In the genomic region with DNA sequence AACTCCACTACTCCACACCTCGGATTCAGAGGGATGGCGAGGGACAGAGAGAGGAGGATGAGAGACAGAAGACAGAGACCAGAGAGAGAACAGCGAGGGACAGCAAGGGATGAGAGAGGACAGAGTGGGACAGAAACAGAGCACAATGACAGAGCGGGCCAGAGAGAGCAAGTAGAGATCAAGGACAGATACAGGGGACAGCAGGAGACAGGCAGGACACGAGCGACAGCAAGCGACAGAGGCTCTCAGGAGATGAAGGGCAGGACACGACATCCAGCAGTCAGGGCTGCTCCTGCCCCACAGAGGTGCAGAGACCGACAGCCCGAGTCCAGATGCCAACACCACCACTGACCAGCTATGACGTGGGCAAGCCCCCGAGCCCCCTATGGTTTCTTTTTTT, we compare ENCODE assay signal across 16 cellular contexts. TPM values are rescaled to one million over a fixed set of nuclear protein-coding genes. Genes with fewer than 3 reads are reported as not detected.
A peak's percentile ranks its signal among the peaks of the same experiment; 100 is the strongest.
DNase-seq lines count a peak whose midpoint lies in the region; ATAC-seq and TF ChIP-seq lines count a peak whose summit lies in the region.
"Had no signal": no experiment of that assay in that cellular context is flagged by ENCODE, and none has a peak within 500 bp of the region (broad histone marks: within the 10 kb centered on the region; RNA-seq: fewer than 3 reads in every experiment).

No MANE protein-coding gene starts in this region.

- POLR2A ChIA-PET in IMR-90 (lab: Charles Lee; ENCODE audit: unreplicated experiment): no interaction called here

- H3K4me3 ChIP-seq in IMR-90 (ENCODE audit: insufficient read depth, low read depth, low read length): no peak overlapping the region
- H3K4me3 ChIP-seq in trophoblast cell (ENCODE audit: low read depth, low read length): peak overlapping the region; percentile 39

- peaks cover 0 to 10% of the 10 kb centered on the region in 2 experiments; a peak in 1 of 4 replicates for H3K79me1 ChIP-seq in IMR-90 (ENCODE audit: low read depth in 1 of 2, low read length in 2 of 2)
- no peaks in the 10 kb centered on the region for H3K79me1 ChIP-seq in trophoblast cell (ENCODE audit: low read length)

- H3K36me3 ChIP-seq in IMR-90 (ENCODE audit: control insufficient read depth, insufficient read depth, low read length) (peaks cover 23% of the 10 kb centered on the region), trophoblast cell (ENCODE audit: control insufficient read depth in 1 of 2, insufficient read depth in 2 of 2, low read length in 2 of 2) (peaks cover 11 to 20% of the 10 kb centered on the region in 2 experiments)

- H3K4ac ChIP-seq in IMR-90 (ENCODE audit: low read depth, low read length) (no peak overlapping the region), trophoblast cell (ENCODE audit: low read depth, low read length) (no peak overlapping the region)

- 100% methylated on average over 2 of the region's 12 CpGs; no CpG with 5 or more reads in 1 of the 2 experiments for WGBS in IMR-90 (ENCODE audit: extremely low coverage in 2 of 2, insufficient read length in 1 of 2), 2 experiments
- WGBS in trophoblast cell (ENCODE audit: extremely low coverage, insufficient coverage, insufficient read length): no CpG with 5 or more reads among the region's 12 CpGs

- no peak overlapping the region for H4K5ac ChIP-seq in IMR-90 (ENCODE audit: low read depth, low read length)

- H3K4me1 ChIP-seq in IMR-90 (ENCODE audit: control insufficient read depth, insufficient read depth, low read length): peaks cover 2% of the 10 kb centered on the region; the same call in 1 of the 2 replicates
- H3K4me1 ChIP-seq in trophoblast cell (ENCODE audit: control insufficient read depth in 1 of 2, insufficient read depth in 2 of 2, low read length in 2 of 2): peaks cover 2 to 3% of the 10 kb centered on the region in 2 experiments

- H3K79me2 ChIP-seq in trophoblast cell (ENCODE audit: control insufficient read depth, insufficient read depth, low read length, poor library complexity): no peaks in the 10 kb centered on the region

- peak overlapping the region; percentile 39 to 72 for H3K27ac Mint-ChIP-seq in natural killer cell
- no peak overlapping the region for H3K27ac Mint-ChIP-seq in natural killer cell treated with Interleukin-12 subunit alpha and Interleukin-12 subunit beta and Interleukin-15 and Interleukin-18, amount 100 ng/mL, for 72 hours
- H3K27ac Mint-ChIP-seq in effector memory CD8-positive, alpha-beta T cell: peak overlapping the region; percentile 55 to 79

- H3K9me1 ChIP-seq in IMR-90 (ENCODE audit: insufficient read depth, low read length): no peaks in the 10 kb centered on the region

- no peak overlapping the region for H3K14ac ChIP-seq in IMR-90 (replicated peaks; ENCODE audit: low read depth, low read length)
- H3K14ac ChIP-seq in trophoblast cell (ENCODE audit: low read length): no peak overlapping the region

- H2BK5ac ChIP-seq in IMR-90 (ENCODE audit: low read depth, low read length, poor library complexity, severe bottlenecking) (no peak overlapping the region), trophoblast cell (ENCODE audit: low read depth, low read length, poor library complexity) (no peak overlapping the region)

- H3K4me3 Mint-ChIP-seq in natural killer cell: peak overlapping the region; percentile 7
- no peak overlapping the region for H3K4me3 Mint-ChIP-seq in natural killer cell treated with Interleukin-12 subunit alpha and Interleukin-12 subunit beta and Interleukin-15 and Interleukin-18, amount 100 ng/mL, for 72 hours
- H3K4me3 Mint-ChIP-seq in effector memory CD8-positive, alpha-beta T cell: peak overlapping the region; percentile 7 to 55

- H2AK5ac ChIP-seq in IMR-90 (ENCODE audit: low read depth, low read length): peak overlapping the region; percentile 52; the same call in 1 of the 2 replicates
- no peak overlapping the region for H2AK5ac ChIP-seq in trophoblast cell (ENCODE audit: low read length)

- H4K8ac ChIP-seq in IMR-90 (ENCODE audit: low read depth in 2 of 2, low read length in 2 of 2): no peak overlapping the region
- H4K8ac ChIP-seq in trophoblast cell (ENCODE audit: low read depth, low read length): no peak overlapping the region

- H3K4me1 Mint-ChIP-seq in natural killer cell: peaks cover 11 to 38% of the 10 kb centered on the region in 2 donors
- H3K4me1 Mint-ChIP-seq in natural killer cell treated with Interleukin-12 subunit alpha and Interleukin-12 subunit beta and Interleukin-15 and Interleukin-18, amount 100 ng/mL, for 72 hours (ENCODE audit: low read depth in 2 of 2): peaks cover 20 to 23% of the 10 kb centered on the region in 2 donors
- peaks cover 23 to 28% of the 10 kb centered on the region in 2 donors for H3K4me1 Mint-ChIP-seq in effector memory CD8-positive, alpha-beta T cell (ENCODE audit: low read depth in 2 of 2)

- H4K20me1 ChIP-seq in IMR-90 (ENCODE audit: insufficient read depth, low read length): peaks cover 15% of the 10 kb centered on the region

- H3K18ac ChIP-seq in IMR-90 (ENCODE audit: low read depth, low read length) (no peak overlapping the region), trophoblast cell (ENCODE audit: low read length) (no peak overlapping the region)

- H3K27me3 ChIP-seq in IMR-90 (ENCODE audit: control insufficient read depth, insufficient read depth, low read length) (no peaks in the 10 kb centered on the region), trophoblast cell (ENCODE audit: insufficient read depth, low read length) (no peaks in the 10 kb centered on the region)

- TF ChIP-seq CTCF in natural killer cell (IDR thresholded peaks at IDR 0.05): no peak
- no peak for TF ChIP-seq CTCF in IMR-90 (conservative IDR thresholded peaks at IDR 0.05; ENCODE audit: low read depth, low read length)

- no peak overlapping the region for H2AK9ac ChIP-seq in IMR-90 (replicated peaks; ENCODE audit: low read depth, low read length, poor library complexity)

- no peak overlapping the region for H3K23ac ChIP-seq in IMR-90 (ENCODE audit: low read depth, low read length)
- no peak overlapping the region for H3K23ac ChIP-seq in trophoblast cell (ENCODE audit: low read length)

- H2AFZ ChIP-seq in IMR-90 (replicated peaks; ENCODE audit: low read length, poor library complexity) (no peak overlapping the region), trophoblast cell (ENCODE audit: insufficient read depth, low read length, poor library complexity) (no peak overlapping the region)

- no peak for TF ChIP-seq RAD21 in IMR-90 (IDR thresholded peaks at IDR 0.05; ENCODE audit: low read length)

- no TSS peak for BruUV-seq in IMR-90 (replicated peaks; lab: Mats Ljungman, UMichigan)

- intact Hi-C loops in natural killer cell (cut with micrococcal nuclease) (loop anchor here (5.0 kb wide), 1 partner anchor 114 kb away; no protein-coding TSS in a partner anchor), IMR-90 (cut with micrococcal nuclease) (loop anchor here (5.0 kb wide), 1 partner anchor 129 kb away; the partner anchor contains the start of gene TFAP4)

- H4K12ac ChIP-seq in trophoblast cell (ENCODE audit: low read depth, low read length): no peak overlapping the region

- H3K27ac ChIP-seq in IMR-90 (ENCODE audit: insufficient read depth, low read length) (no peak overlapping the region), trophoblast cell (ENCODE audit: low read depth, low read length) (no peak overlapping the region)

- no peaks in the 10 kb centered on the region for H3K9me3 ChIP-seq in IMR-90 (ENCODE audit: control insufficient read depth, insufficient read depth, low read length)
- H3K9me3 ChIP-seq in trophoblast cell (ENCODE audit: insufficient read depth, low read depth, low read length): no peaks in the 10 kb centered on the region

- H2BK12ac ChIP-seq in trophoblast cell (ENCODE audit: low read length): no peak overlapping the region

- no peak overlapping the region for H3K56ac ChIP-seq in IMR-90 (ENCODE audit: extremely low read depth, insufficient read depth, low read length)

- ATAC-seq in natural killer cell (no peak), IMR-90 (ENCODE audit: low read depth) (no peak), HG03521 (IDR thresholded peaks at IDR 0.05; ENCODE audit: unreplicated experiment) (no peak)
- no peak for ATAC-seq in natural killer cell treated with Interleukin-12 subunit alpha and Interleukin-12 subunit beta and Interleukin-15 and Interleukin-18, amount 100 ng/mL, for 72 hours
- no peak for ATAC-seq in effector memory CD8-positive, alpha-beta T cell (replicated peaks)

- CTCF ChIA-PET in IMR-90 (lab: Yijun Ruan, JAX): interaction anchor here (0.6 to 2.0 kb wide), 6 partner anchors 9 to 49 kb away, joined by 4 to 13 read pairs (median 8); partner anchors contain the start of gene PAM16

- dilution Hi-C loops in IMR-90 (cut with HindIII; ENCODE audit: low sequenced_read_pairs, unreplicated experiment): no loop called here

- DNase-seq in natural killer cell (no peak), IMR-90 (no peak), trophoblast cell (no peak), HPDE6-E6E7 (ENCODE audit: extremely low spot score) (no peak)
- DNase-seq in natural killer cell treated with Interleukin-12 subunit alpha and Interleukin-12 subunit beta and Interleukin-15 and Interleukin-18, amount 100 ng/mL, for 72 hours (ENCODE audit: low spot score): no peak
- no peak for DNase-seq in effector memory CD8-positive, alpha-beta T cell
- DNase-seq: COR-L47, DMS 273 treated with DMSO at 0.1 percent for 48 hours, HCEC 1CT, KG1, NCI-H1417, NCI-H187 treated with DMSO at 0.1 percent for 48 hours, NCI-H345, NCI-H524 treated with DMSO at 0.1 percent for 48 hours, SHP77 treated with DMSO at 0.1 percent for 48 hours had no signal

- H4K91ac ChIP-seq in IMR-90 (ENCODE audit: insufficient read depth, low read depth, low read length): no peak overlapping the region
- no peak overlapping the region for H4K91ac ChIP-seq in trophoblast cell (ENCODE audit: low read depth, low read length)

- H2BK20ac ChIP-seq in IMR-90 (ENCODE audit: low read depth, low read length): no peak overlapping the region

- H3K9me3 Mint-ChIP-seq in natural killer cell: no peaks in the 10 kb centered on the region
- no peaks in the 10 kb centered on the region for H3K9me3 Mint-ChIP-seq in natural killer cell treated with Interleukin-12 subunit alpha and Interleukin-12 subunit beta and Interleukin-15 and Interleukin-18, amount 100 ng/mL, for 72 hours
- no peaks in the 10 kb centered on the region for H3K9me3 Mint-ChIP-seq in effector memory CD8-positive, alpha-beta T cell

- no peak overlapping the region for H3K4me2 ChIP-seq in IMR-90 (ENCODE audit: low read depth, low read length)
- no peak overlapping the region for H3K4me2 ChIP-seq in trophoblast cell (ENCODE audit: low read length)

- H2BK15ac ChIP-seq in IMR-90 (ENCODE audit: low read depth, low read length): no peak overlapping the region

- H2BK120ac ChIP-seq in IMR-90 (ENCODE audit: low read depth, low read length) (no peak overlapping the region), trophoblast cell (ENCODE audit: insufficient read depth, low read length, poor library complexity) (no peak overlapping the region)

- no peaks in the 10 kb centered on the region for H3K27me3 Mint-ChIP-seq in natural killer cell (ENCODE audit: low read depth in 2 of 2)
- no peaks in the 10 kb centered on the region for H3K27me3 Mint-ChIP-seq in natural killer cell treated with Interleukin-12 subunit alpha and Interleukin-12 subunit beta and Interleukin-15 and Interleukin-18, amount 100 ng/mL, for 72 hours
- no peaks in the 10 kb centered on the region for H3K27me3 Mint-ChIP-seq in effector memory CD8-positive, alpha-beta T cell

- no peaks in the 10 kb centered on the region for H3K36me3 Mint-ChIP-seq in natural killer cell
- H3K36me3 Mint-ChIP-seq in natural killer cell treated with Interleukin-12 subunit alpha and Interleukin-12 subunit beta and Interleukin-15 and Interleukin-18, amount 100 ng/mL, for 72 hours: peaks cover 5% of the 10 kb centered on the region
- H3K36me3 Mint-ChIP-seq in effector memory CD8-positive, alpha-beta T cell (ENCODE audit: insufficient read depth): peaks cover 100% of the 10 kb centered on the region

- TF ChIP-seq POLR2A in IMR-90 (IDR thresholded peaks at IDR 0.05; ENCODE audit: low read depth, low read length): no peak

- in situ Hi-C loops in IMR-90 (cut with MboI; ENCODE audit: low sequenced_read_pairs): no loop called here

- H3K9ac ChIP-seq in IMR-90 (ENCODE audit: low read depth, low read length): no peak overlapping the region
- peak overlapping the region; percentile 10 for H3K9ac ChIP-seq in trophoblast cell (ENCODE audit: low read length)

RNA-seq across cellular contexts. Expression of gene CORO7, which starts 14.9 kb away (rescaled TPM):
- total RNA-seq in natural killer cell (100 to 1,000 TPM; 335 to 425 (median 415) TPM), IMR-90 (2012; rRNA removed) (6.3 and 7.8 TPM in 2 replicates)
- 100 to 1,000 TPM; 140 to 166 TPM for total RNA-seq in natural killer cell treated with Interleukin-12 subunit alpha and Interleukin-12 subunit beta and Interleukin-15 and Interleukin-18, amount 100 ng/mL, for 72 hours
- 23.6 and 26.7 TPM in 2 replicates for polyA plus RNA-seq in IMR-90 (2012; rRNA removed)
- 4.2 and 9.3 TPM in 2 replicates for polyA plus RNA-seq in IMR-90 (2012; cell fraction: cytosol; rRNA removed)
- 135 and 301 TPM in 2 replicates for polyA plus RNA-seq in IMR-90 (2012; cell fraction: nucleus; rRNA removed; ENCODE audit: low replicate concordance)
- 18.8 and 18.9 TPM in 2 replicates for polyA plus RNA-seq in trophoblast cell (2013)

RNA-seq across cellular contexts. Expression of gene DNAJA3, which starts 24.2 kb away (rescaled TPM):
- 10 to 100 TPM; 22.1 to 34.2 (median 27.2) TPM for total RNA-seq in natural killer cell
- total RNA-seq in natural killer cell treated with Interleukin-12 subunit alpha and Interleukin-12 subunit beta and Interleukin-15 and Interleukin-18, amount 100 ng/mL, for 72 hours: 10 to 100 TPM; 55.0 to 99.8 TPM
- 36.9 and 38.0 TPM in 2 replicates for total RNA-seq in IMR-90 (2012; rRNA removed)
- 40.2 TPM in 2 replicates for polyA plus RNA-seq in IMR-90 (2012; rRNA removed)
- 28.2 and 36.0 TPM in 2 replicates for polyA plus RNA-seq in IMR-90 (2012; cell fraction: cytosol; rRNA removed)
- polyA plus RNA-seq in IMR-90 (2012; cell fraction: nucleus; rRNA removed; ENCODE audit: low replicate concordance): 75.3 and 86.2 TPM in 2 replicates
- 32.8 and 34.3 TPM in 2 replicates for polyA plus RNA-seq in trophoblast cell (2013)

RNA-seq across cellular contexts. Expression of gene VASN, which starts 29.9 kb away (rescaled TPM):
- under 1 TPM; 0.35 to 0.93 (median 0.78) TPM for total RNA-seq in natural killer cell
- under 1 TPM in 1 of 2 donors, not detected in 1; 0.33 TPM for total RNA-seq in natural killer cell treated with Interleukin-12 subunit alpha and Interleukin-12 subunit beta and Interleukin-15 and Interleukin-18, amount 100 ng/mL, for 72 hours
- total RNA-seq in IMR-90 (2012; rRNA removed): 9.3 and 10.3 TPM in 2 replicates
- polyA plus RNA-seq in IMR-90 (2012; rRNA removed): 83.8 and 87.2 TPM in 2 replicates
- polyA plus RNA-seq in IMR-90 (2012; cell fraction: cytosol; rRNA removed): 83.6 and 183 TPM in 2 replicates
- 42.8 and 134 TPM in 2 replicates for polyA plus RNA-seq in IMR-90 (2012; cell fraction: nucleus; rRNA removed; ENCODE audit: low replicate concordance)
- 17.6 and 18.2 TPM in 2 replicates for polyA plus RNA-seq in trophoblast cell (2013)

RNA-seq across cellular contexts. Expression of gene PAM16, which starts 50.4 kb away (rescaled TPM):
- total RNA-seq in natural killer cell: 10 to 100 TPM; 29.4 to 42.7 (median 39.0) TPM
- 100 to 1,000 TPM in 1 of 2 donors, 10 to 100 TPM in 1; 59.0 to 114 TPM for total RNA-seq in natural killer cell treated with Interleukin-12 subunit alpha and Interleukin-12 subunit beta and Interleukin-15 and Interleukin-18, amount 100 ng/mL, for 72 hours
- total RNA-seq in IMR-90 (2012; rRNA removed): 17.9 and 25.6 TPM in 2 replicates
- polyA plus RNA-seq in IMR-90 (2012; rRNA removed): 48.4 and 69.5 TPM in 2 replicates
- 84.0 and 105 TPM in 2 replicates for polyA plus RNA-seq in IMR-90 (2012; cell fraction: cytosol; rRNA removed)
- polyA plus RNA-seq in IMR-90 (2012; cell fraction: nucleus; rRNA removed; ENCODE audit: low replicate concordance): 70.0 and 101 TPM in 2 replicates
- 40.6 and 45.5 TPM in 2 replicates for polyA plus RNA-seq in trophoblast cell (2013)

Comparison
In these comparisons a context has a peak if more than half of its experiments do, and no peak if none do; other contexts are left out.
1. H3K27ac Mint-ChIP-seq: peak in natural killer cell (2 of 2) and effector memory CD8-positive, alpha-beta T cell (2 of 2); none in natural killer cell treated with Interleukin-12 subunit alpha and Interleukin-12 subunit beta and Interleukin-15 and Interleukin-18, amount 100 ng/mL, for 72 hours (0 of 2).
2. RNA of gene CORO7, which starts 14.9 kb away (total RNA-seq): 335 to 425 TPM in natural killer cell and 140 to 166 TPM in natural killer cell treated with Interleukin-12 subunit alpha and Interleukin-12 subunit beta and Interleukin-15 and Interleukin-18, amount 100 ng/mL, for 72 hours; 6.3 to 7.8 TPM in IMR-90; every median in the first group is over 10 times any median in the second.